1 cellular context compared by ENCODE assay signal in the genomic region with DNA sequence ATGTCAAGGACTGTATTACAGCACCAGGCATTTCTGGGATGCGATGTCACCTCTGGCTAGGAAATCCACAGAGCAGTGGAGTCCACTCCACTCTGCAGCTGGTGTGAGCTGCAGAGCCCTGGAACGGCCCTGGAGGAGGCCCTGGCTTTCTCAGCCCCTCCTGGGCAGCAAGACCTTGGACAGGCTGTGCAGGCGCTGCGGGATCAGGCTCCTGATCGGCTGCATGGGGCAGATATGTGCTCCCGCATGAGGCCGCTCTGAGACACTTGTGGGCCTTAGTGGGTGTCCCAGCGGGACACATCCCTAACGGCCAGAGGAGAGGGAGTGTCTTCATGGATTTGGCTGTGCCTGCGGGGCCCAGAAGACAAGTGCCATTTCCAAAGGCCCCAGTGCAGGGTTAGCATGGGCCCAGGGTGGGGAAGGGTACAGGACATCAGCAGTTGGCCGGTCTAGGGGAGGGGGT.
TF ChIP-seq lines count a peak whose summit lies in the region.

No MANE protein-coding gene starts in this region.

TF ChIP-seq in IMR-90, 13 proteins besides CTCF, POLR2A, EP300 and RAD21:
- TF ChIP-seq BHLHE40 (IDR thresholded peaks at IDR 0.05; ENCODE audit: low read depth, low read length) (no peak), CHD1 (IDR thresholded peaks at IDR 0.05; ENCODE audit: low read depth, low read length) (no peak), NFE2L2 (IDR thresholded peaks at IDR 0.05; ENCODE audit: low read depth, low read length) (no peak), MAFK (IDR thresholded peaks at IDR 0.05; ENCODE audit: low read depth, low read length) (no peak)
